ENCODE assay signal across 10 cellular contexts in genomic region chr15:31605467-31605931, GRCh38.
DNase-seq lines count a peak whose midpoint lies in the region; ATAC-seq, FAIRE-seq and TF ChIP-seq lines count a peak whose summit lies in the region.
"Had no signal": no experiment of that assay in that cellular context is flagged by ENCODE, and none has a peak within 500 bp of the region (broad histone marks: within the 10 kb centered on the region; RNA-seq: fewer than 3 reads in every experiment).

No MANE protein-coding gene starts in this region.

- no peak overlapping the region for H3K27ac Mint-ChIP-seq in astrocyte (ENCODE audit: unreplicated experiment)

- no peak for FAIRE-seq in astrocyte (lab: Jason Lieb, UNC)

- H3K4me1 Mint-ChIP-seq in astrocyte (ENCODE audit: low read depth, unreplicated experiment), result peaks cover 11% of the 10 kb centered on the region

- ATAC-seq in HG02981 (IDR thresholded peaks at IDR 0.05; ENCODE audit: unreplicated experiment) (no peak), HG03439 (IDR thresholded peaks at IDR 0.05; ENCODE audit: unreplicated experiment) (no peak), HG03196 (IDR thresholded peaks at IDR 0.05; ENCODE audit: unreplicated experiment) (no peak), HG02885 (IDR thresholded peaks at IDR 0.05; ENCODE audit: poor library complexity, unreplicated experiment) (no peak)

- H3K27me3 ChIP-seq in GM23248 (replicated peaks; ENCODE audit: insufficient read depth), result no peaks in the 10 kb centered on the region
- H3K27me3 ChIP-seq in astrocyte (ENCODE audit: insufficient read depth, low read length), result no peaks in the 10 kb centered on the region

- peak overlapping the region; percentile 58 for H3K27ac ChIP-seq in GM23248
- H3K27ac ChIP-seq in astrocyte (ENCODE audit: low read depth, low read length), result no peak overlapping the region

- H3K9ac ChIP-seq in GM23248 (no peak overlapping the region), astrocyte (ENCODE audit: low read length) (no peak overlapping the region)

- H3K36me3 Mint-ChIP-seq in astrocyte (ENCODE audit: low read depth, unreplicated experiment), result no peaks in the 10 kb centered on the region

- in situ Hi-C loops in GM23248 (cut with MboI), result no loop called here

- H3K4me1 ChIP-seq in GM23248 (ENCODE audit: insufficient read depth) (peaks cover 24% of the 10 kb centered on the region), astrocyte (ENCODE audit: insufficient read depth, low read length) (peaks cover 11% of the 10 kb centered on the region)

- H3F3A ChIP-seq in GM23248 (ENCODE audit: insufficient read depth), result peaks cover 22% of the 10 kb centered on the region; the same call in 1 of the 2 replicates

- H3K36me3 ChIP-seq in GM23248 (ENCODE audit: low read depth) (no peaks in the 10 kb centered on the region), astrocyte (ENCODE audit: insufficient read depth, low read length) (no peaks in the 10 kb centered on the region)

- peak; percentile 54 for DNase-seq in AG08395 (ENCODE audit: low spot score)
- peak; percentile 79 for DNase-seq in GM23248
- DNase-seq in astrocyte (ENCODE audit: low read depth), result peak; percentile 21
- peak; percentile 46 for DNase-seq in iPS-NIHi11 (ENCODE audit: low spot score)
- DNase-seq: DMS53, OCI-M1 had no signal

- peaks cover 5% of the 10 kb centered on the region for H3K9me3 Mint-ChIP-seq in astrocyte (ENCODE audit: unreplicated experiment)

- TF ChIP-seq CTCF in astrocyte (IDR thresholded peaks at IDR 0.05; ENCODE audit: insufficient read depth, low read depth, low read length), result no peak

- WGBS in GM23248 (ENCODE audit: low coverage in 1 of 2, low lambda C conversion rate in 2 of 2, missing lambda C conversion rate in 2 of 2), 2 experiments, result 53 to 59% methylated on average over 9 of the region's 9 CpGs

- peak overlapping the region; percentile 40; the same call in 1 of the 2 replicates for H2AFZ ChIP-seq in GM23248
- H2AFZ ChIP-seq in astrocyte (ENCODE audit: low read depth, low read length), result no peak overlapping the region

- H3K9me3 ChIP-seq in GM23248 (ENCODE audit: low read depth), result no peaks in the 10 kb centered on the region
- H3K9me3 ChIP-seq in astrocyte (ENCODE audit: insufficient read depth, low read depth, low read length), result no peaks in the 10 kb centered on the region

- H3K4me2 ChIP-seq in GM23248 (ENCODE audit: unreplicated experiment) (no peak overlapping the region), astrocyte (ENCODE audit: low read length) (peak overlapping the region; percentile 43)

- H3K4me3 Mint-ChIP-seq in astrocyte (ENCODE audit: unreplicated experiment), result no peak overlapping the region

- no peak overlapping the region for H3K4me3 ChIP-seq in GM23248
- no peak overlapping the region for H3K4me3 ChIP-seq in astrocyte (ENCODE audit: insufficient read depth, low read depth, low read length)

- H3K9me2 ChIP-seq in GM23248 (ENCODE audit: insufficient read depth), result no peaks in the 10 kb centered on the region

- no peaks in the 10 kb centered on the region for H4K20me1 ChIP-seq in GM23248 (ENCODE audit: insufficient read depth)
- H4K20me1 ChIP-seq in astrocyte (ENCODE audit: insufficient read depth, low read length), result no peaks in the 10 kb centered on the region

- no peaks in the 10 kb centered on the region for H3K79me2 ChIP-seq in GM23248 (ENCODE audit: insufficient read depth)
- no peaks in the 10 kb centered on the region for H3K79me2 ChIP-seq in astrocyte (ENCODE audit: insufficient read depth, low read length)

- H3K27me3 Mint-ChIP-seq in astrocyte (ENCODE audit: low read depth, unreplicated experiment), result peaks cover 4% of the 10 kb centered on the region

Comparison
In these comparisons a context has a peak if more than half of its experiments do, and no peak if none do; other contexts are left out.
1. DNase-seq: peak in every context shown above with its lines; median percentile 79 in GM23248; 54 in AG08395; 46 in iPS-NIHi11; 21 in astrocyte.